29 cellular contexts compared by ENCODE assay signal in genomic region chr10:61050120-61050745, GRCh38.
"Had no signal": no experiment of that assay in that cellular context is flagged by ENCODE, and none has a peak within 500 bp of the region (broad histone marks: within the 10 kb centered on the region; RNA-seq: fewer than 3 reads in every experiment).

No MANE protein-coding gene starts in this region.

- H3K4me2 ChIP-seq: smooth muscle cell had no signal

- H3K4me3 ChIP-seq: pancreas, prostate gland, right atrium auricular region, skin epidermis, smooth muscle cell, spleen, suprapubic skin, testis, tibial artery, transverse colon, upper lobe of left lung, vagina had no signal

- H3K36me3 ChIP-seq: neutrophil, pancreas, prostate gland, right atrium auricular region, spleen, suprapubic skin, tibial artery, transverse colon, upper lobe of left lung, vagina had no signal

- H3K27me3 ChIP-seq: neutrophil, pancreas, right atrium auricular region, spleen, suprapubic skin, testis, tibial artery, transverse colon, upper lobe of left lung, vagina had no signal

- H3K4me1 ChIP-seq: pancreas, prostate gland, right atrium auricular region, spleen, suprapubic skin, testis, tibial artery, transverse colon, upper lobe of left lung, vagina had no signal

- DNase-seq: naive thymus-derived CD8-positive, alpha-beta T cell; nephron progenitor cell; nucleus accumbens; retina; spleen; stimulated activated CD4-positive, alpha-beta T cell treated with anti-CD3 and anti-CD28 coated beads, Interleukin-12 subunit alpha, Interleukin-12 subunit beta, amount 100 ng/mL, for 4 hours; stimulated activated CD4-positive, alpha-beta T cell treated with anti-CD3 and anti-CD28 coated beads, Interleukin-1b, Interleukin-23, amount 100 ng/mL, for 48 hours; stimulated activated CD4-positive, alpha-beta T cell treated with anti-CD3 and anti-CD28 coated beads, Interleukin-4, amount 100 ng/mL, for 1 hour; stimulated activated CD4-positive, alpha-beta T cell treated with anti-CD3 and anti-CD28 coated beads, Interleukin-4, amount 100 ng/mL, for 4 hours; stimulated activated CD8-positive, alpha-beta memory T cell treated with anti-CD3 and anti-CD28 coated beads, Interleukin-4, amount 100 ng/mL, for 48 hours; stimulated activated naive CD4-positive, alpha-beta T cell; stimulated activated naive CD8-positive, alpha-beta T cell treated with anti-CD3 and anti-CD28 coated beads, Interleukin-15, amount 100 ng/mL, for 72 hours; stimulated activated naive CD8-positive, alpha-beta T cell treated with anti-CD3 and anti-CD28 coated beads, Interleukin-15, Interleukin-2, amounts not matched to agents 100 U/mL and 50 U/mL, for 24 hours; testis; tibial artery; transverse colon; upper lobe of left lung had no signal

- H3K27ac ChIP-seq: neutrophil, pancreas, prostate gland, right atrium auricular region, skin epidermis, spleen, suprapubic skin, testis, tibial artery, transverse colon, upper lobe of left lung, vagina had no signal

- ATAC-seq: naive thymus-derived CD8-positive, alpha-beta T cell; natural killer cell treated with Interleukin-12 subunit alpha and Interleukin-12 subunit beta and Interleukin-15 and Interleukin-18, amount 100 ng/mL, for 72 hours; pancreas; sciatic nerve; stimulated activated memory B cell treated with anti-CD40 and anti-IgM and Interleukin-4, amounts not matched to agents 10 μg/mL and 1 μg/mL and 100 μg/mL, for 72 hours; stimulated activated naive CD8-positive, alpha-beta T cell treated with anti-CD3 and anti-CD28 coated beads, Interleukin-15, amount 100 ng/mL, for 72 hours; stimulated activated naive CD8-positive, alpha-beta T cell treated with anti-CD3 and anti-CD28 coated beads, Interleukin-15, Interleukin-2, amounts not matched to agents 100 U/mL and 50 U/mL, for 24 hours had no signal

- FAIRE-seq: pancreas, urothelium cell line had no signal

- H3K9me3 ChIP-seq: neutrophil, pancreas, prostate gland, right atrium auricular region, spleen, suprapubic skin, testis, tibial artery, transverse colon, upper lobe of left lung, vagina had no signal
